ENCODE assay signal across 9 cellular contexts in genomic region chr5:149605998-149606721, GRCh38. TPM values are rescaled to one million over a fixed set of nuclear protein-coding genes. Genes with fewer than 3 reads are reported as not detected.
DNase-seq lines count a peak whose midpoint lies in the region; ATAC-seq and TF ChIP-seq lines count a peak whose summit lies in the region.
"Had no signal": no experiment of that assay in that cellular context is flagged by ENCODE, and none has a peak within 500 bp of the region (broad histone marks: within the 10 kb centered on the region; RNA-seq: fewer than 3 reads in every experiment).

No MANE protein-coding gene starts in this region.

- H3K4me1 Mint-ChIP-seq in activated T-helper 2 cell treated with anti-CD3 and anti-CD28 coated beads, Interferon-gamma antibody, Interleukin-2, Interleukin-4, amounts not matched to agents 10 μg/mL and 5 μg/mL and 100 μg/mL, durations not matched to agents 14 hours and 24 hours and 36 hours (ENCODE audit: low read depth), result peaks cover 12% of the 10 kb centered on the region
- no peaks in the 10 kb centered on the region for H3K4me1 Mint-ChIP-seq in mesothelial cell of epicardium

- H4K20me1 ChIP-seq in BLaER1 treated with 17β-estradiol and CSF1 and Interleukin-3, amounts not matched to agents 10 nM and 100 nM, result no peaks in the 10 kb centered on the region

- peaks cover 3% of the 10 kb centered on the region for H3K9me3 Mint-ChIP-seq in activated T-helper 2 cell treated with anti-CD3 and anti-CD28 coated beads, Interferon-gamma antibody, Interleukin-2, Interleukin-4, amounts not matched to agents 10 μg/mL and 5 μg/mL and 100 μg/mL, durations not matched to agents 14 hours and 24 hours and 36 hours
- H3K9me3 Mint-ChIP-seq in mesothelial cell of epicardium, result peaks cover 10% of the 10 kb centered on the region

- no peaks in the 10 kb centered on the region for H3K9me3 ChIP-seq in BLaER1 treated with 17β-estradiol and CSF1 and Interleukin-3, amounts not matched to agents 10 nM and 100 nM (replicated peaks in 1 of 11)
- H3K9me3 ChIP-seq in adipocyte (ENCODE audit: control insufficient read depth, low read length), result peaks cover 7% of the 10 kb centered on the region
- no peaks in the 10 kb centered on the region for H3K9me3 ChIP-seq in uterus
- H3K9me3 ChIP-seq: thoracic aorta had no signal

- DNase-seq in adipocyte (ENCODE audit: low read depth) (peak; percentile 93), mucosa of gallbladder (ENCODE audit: low spot score) (peak; percentile 69), uterus (no peak), mesothelial cell of epicardium (ENCODE audit: low spot score in 2 of 2, unreplicated experiment in 2 of 2) (no peak)
- DNase-seq in activated T-helper 2 cell treated with anti-CD3 and anti-CD28 coated beads, Interferon-gamma antibody, Interleukin-2, Interleukin-4, amounts not matched to agents 10 μg/mL and 5 μg/mL and 100 μg/mL, durations not matched to agents 14 hours and 24 hours and 36 hours (ENCODE audit: low spot score), result no peak

- H3K27ac ChIP-seq in BLaER1 treated with 17β-estradiol and CSF1 and Interleukin-3, amounts not matched to agents 10 nM and 100 nM, result peak overlapping the region in 2 of 11 experiments; percentile 7 to 30; a peak in 1 of 22 replicates
- H3K27ac ChIP-seq in uterus, result no peak overlapping the region
- H3K27ac ChIP-seq: thoracic aorta had no signal

- H3K4me3 ChIP-seq in BLaER1 treated with 17β-estradiol and CSF1 and Interleukin-3, amounts not matched to agents 10 nM and 100 nM, result no peak overlapping the region
- H3K4me3 ChIP-seq in adipocyte (ENCODE audit: low read length) (no peak overlapping the region), uterus (no peak overlapping the region)
- H3K4me3 ChIP-seq: thoracic aorta had no signal

- peaks cover 4% of the 10 kb centered on the region for H3K36me3 Mint-ChIP-seq in activated T-helper 2 cell treated with anti-CD3 and anti-CD28 coated beads, Interferon-gamma antibody, Interleukin-2, Interleukin-4, amounts not matched to agents 10 μg/mL and 5 μg/mL and 100 μg/mL, durations not matched to agents 14 hours and 24 hours and 36 hours (ENCODE audit: low read depth)
- H3K36me3 Mint-ChIP-seq in mesothelial cell of epicardium, result peaks cover 44% of the 10 kb centered on the region

- no peak for TF ChIP-seq CTCF in uterus (IDR thresholded peaks at IDR 0.05)
- no peak for TF ChIP-seq CTCF in mesothelial cell of epicardium (IDR thresholded peaks at IDR 0.05; ENCODE audit: unreplicated experiment)

- H3K4me2 ChIP-seq in BLaER1 treated with 17β-estradiol and CSF1 and Interleukin-3, amounts not matched to agents 10 nM and 100 nM, result peak overlapping the region; percentile 19 to 72 (median 43)

- H3K4me3 Mint-ChIP-seq in activated T-helper 2 cell treated with anti-CD3 and anti-CD28 coated beads, Interferon-gamma antibody, Interleukin-2, Interleukin-4, amounts not matched to agents 10 μg/mL and 5 μg/mL and 100 μg/mL, durations not matched to agents 14 hours and 24 hours and 36 hours (ENCODE audit: low read depth), result no peak overlapping the region
- H3K4me3 Mint-ChIP-seq in mesothelial cell of epicardium, result no peak overlapping the region

- intact Hi-C loops in activated T-helper 2 cell treated with anti-CD3 and anti-CD28 coated beads, Interferon-gamma antibody, Interleukin-2, Interleukin-4, amounts not matched to agents 10 μg/mL and 5 μg/mL and 100 μg/mL, durations not matched to agents 14 hours and 24 hours and 36 hours (cut with micrococcal nuclease), result no loop called here
- intact Hi-C loops in uterus (cut with DNase I; ENCODE audit: low total_unique reads), result no loop called here

- H3K4me1 ChIP-seq in BLaER1 treated with 17β-estradiol and CSF1 and Interleukin-3, amounts not matched to agents 10 nM and 100 nM, result peaks cover 10 to 17% (median 14%) of the 10 kb centered on the region in 10 experiments
- H3K4me1 ChIP-seq in adipocyte (ENCODE audit: control insufficient read depth, insufficient read depth, low read length) (peaks cover 9% of the 10 kb centered on the region), uterus (no peaks in the 10 kb centered on the region)

- H3K36me3 ChIP-seq in BLaER1 treated with 17β-estradiol and CSF1 and Interleukin-3, amounts not matched to agents 10 nM and 100 nM, result no peaks in the 10 kb centered on the region
- H3K36me3 ChIP-seq in adipocyte (ENCODE audit: control insufficient read depth, insufficient read depth, low read length, severe bottlenecking), result no peaks in the 10 kb centered on the region
- no peaks in the 10 kb centered on the region for H3K36me3 ChIP-seq in uterus

- no peak overlapping the region for H3K9ac ChIP-seq in BLaER1 treated with 17β-estradiol and CSF1 and Interleukin-3, amounts not matched to agents 10 nM and 100 nM
- H3K9ac ChIP-seq in adipocyte (ENCODE audit: low read length), result no peak overlapping the region

- H3K27me3 Mint-ChIP-seq in activated T-helper 2 cell treated with anti-CD3 and anti-CD28 coated beads, Interferon-gamma antibody, Interleukin-2, Interleukin-4, amounts not matched to agents 10 μg/mL and 5 μg/mL and 100 μg/mL, durations not matched to agents 14 hours and 24 hours and 36 hours (ENCODE audit: low read depth), result no peaks in the 10 kb centered on the region
- no peaks in the 10 kb centered on the region for H3K27me3 Mint-ChIP-seq in mesothelial cell of epicardium (ENCODE audit: low read depth)

- no peak for TF ChIP-seq POLR2A in uterus (IDR thresholded peaks at IDR 0.05)

- H3K27ac Mint-ChIP-seq in activated T-helper 2 cell treated with anti-CD3 and anti-CD28 coated beads, Interferon-gamma antibody, Interleukin-2, Interleukin-4, amounts not matched to agents 10 μg/mL and 5 μg/mL and 100 μg/mL, durations not matched to agents 14 hours and 24 hours and 36 hours, result no peak overlapping the region
- no peak overlapping the region for H3K27ac Mint-ChIP-seq in mesothelial cell of epicardium

- no peaks in the 10 kb centered on the region for H3K27me3 ChIP-seq in BLaER1 treated with 17β-estradiol and CSF1 and Interleukin-3, amounts not matched to agents 10 nM and 100 nM
- H3K27me3 ChIP-seq in adipocyte (replicated peaks; ENCODE audit: control insufficient read depth, insufficient read depth, low read length) (no peaks in the 10 kb centered on the region), uterus (no peaks in the 10 kb centered on the region)

- ATAC-seq in GM19452 (IDR thresholded peaks at IDR 0.05; ENCODE audit: unreplicated experiment), result peak; percentile 96
- peak; percentile 94 for ATAC-seq in HG03378 (IDR thresholded peaks at IDR 0.05; ENCODE audit: unreplicated experiment)

RNA-seq across cellular contexts. Expression of gene ARHGEF37, which starts 24.9 kb away (rescaled TPM):
- total RNA-seq in mucosa of gallbladder (32.8 TPM), uterus (10 to 100 TPM in 1 of 4 donors, 1 to 10 TPM in 3; 4.6 to 10.4 (median 7.9) TPM), mesothelial cell of epicardium (9.1 to 10.1 TPM (median 10.0 TPM) in 3 replicates)
- 1.1 and 1.6 TPM in 2 replicates for total RNA-seq in activated T-helper 2 cell treated with anti-CD3 and anti-CD28 coated beads, Interferon-gamma antibody, Interleukin-2, Interleukin-4, amounts not matched to agents 10 μg/mL and 5 μg/mL and 100 μg/mL, durations not matched to agents 14 hours and 24 hours and 36 hours

RNA-seq across cellular contexts. Expression of gene CSNK1A1, which starts 54.9 kb away (rescaled TPM):
- 253 TPM for total RNA-seq in mucosa of gallbladder
- 176 and 194 TPM in 2 replicates for total RNA-seq in activated T-helper 2 cell treated with anti-CD3 and anti-CD28 coated beads, Interferon-gamma antibody, Interleukin-2, Interleukin-4, amounts not matched to agents 10 μg/mL and 5 μg/mL and 100 μg/mL, durations not matched to agents 14 hours and 24 hours and 36 hours
- 100 to 1,000 TPM; 101 to 326 (median 205) TPM for total RNA-seq in uterus
- 246 to 254 TPM (median 248 TPM) in 3 replicates for total RNA-seq in mesothelial cell of epicardium

Comparison
In these comparisons a context has a peak if more than half of its experiments do, and no peak if none do; other contexts are left out.
1. DNase-seq: peak in adipocyte (single experiment) and mucosa of gallbladder (single experiment); none in activated T-helper 2 cell treated with anti-CD3 and anti-CD28 coated beads, Interferon-gamma antibody, Interleukin-2, Interleukin-4, amounts not matched to agents 10 μg/mL and 5 μg/mL and 100 μg/mL, durations not matched to agents 14 hours and 24 hours and 36 hours (single experiment), uterus (0 of 2) and mesothelial cell of epicardium (0 of 2).